Comparison of ENCODE assay signal across 8 cellular contexts in genomic region chr12:118377891-118378470, GRCh38. TPM values are rescaled to one million over a fixed set of nuclear protein-coding genes. Genes with fewer than 3 reads are reported as not detected.
DNase-seq lines count a peak whose midpoint lies in the region; ATAC-seq and TF ChIP-seq lines count a peak whose summit lies in the region.

No MANE protein-coding gene starts in this region.

- no peak for TF ChIP-seq POLR2A in esophagus muscularis mucosa (IDR thresholded peaks at IDR 0.05; ENCODE audit: low read depth)

- WGBS in esophagus muscularis mucosa, result 32% methylated on average over 8 of the region's 8 CpGs

- intact Hi-C loops in esophagus muscularis mucosa (cut with DNase I), result loop anchor here (2.0 to 5.0 kb wide), 2 partner anchors 195 to 256 kb away; no protein-coding TSS in a partner anchor

- peak; percentile 86 for DNase-seq in CD1c-positive myeloid dendritic cell (ENCODE audit: extremely low spot score)
- DNase-seq in HK-2 (ENCODE audit: unreplicated experiment), result peak; percentile 77
- DNase-seq in OCI-M2 (lab: John Stamatoyannopoulos, UW; ENCODE audit: unreplicated experiment), result peak; percentile 33
- DNase-seq in activated T-cell treated with anti-CD3 and anti-CD28 coated beads, Interleukin-2, amount 50 U/mL, for 24 hours, result peak; percentile 85
- DNase-seq in esophagus muscularis mucosa (ENCODE audit: extremely low spot score), result peak; percentile 92
- DNase-seq in naive thymus-derived CD8-positive, alpha-beta T cell, result peak; percentile 57 to 84 (median 76)
- DNase-seq in stimulated activated naive CD8-positive, alpha-beta T cell treated with anti-CD3 and anti-CD28 coated beads, Interleukin-15, Interleukin-2, amounts not matched to agents 100 U/mL and 50 U/mL, for 24 hours, result peak; percentile 76

- no peaks in the 10 kb centered on the region for H3K27me3 Mint-ChIP-seq in activated T-cell treated with anti-CD3 and anti-CD28 coated beads, Interleukin-2, amount 50 U/mL, for 24 hours
- H3K27me3 Mint-ChIP-seq in naive thymus-derived CD8-positive, alpha-beta T cell, result no peaks in the 10 kb centered on the region

- peak overlapping the region; percentile 94 to 100 (median 98) for H3K4me3 ChIP-seq in esophagus muscularis mucosa

- peaks cover 44% of the 10 kb centered on the region for H3K36me3 Mint-ChIP-seq in activated T-cell treated with anti-CD3 and anti-CD28 coated beads, Interleukin-2, amount 50 U/mL, for 24 hours (ENCODE audit: low read depth)
- H3K36me3 Mint-ChIP-seq in naive thymus-derived CD8-positive, alpha-beta T cell, result peaks cover 0 to 32% (median 7%) of the 10 kb centered on the region in 3 donors

- H3K4me1 Mint-ChIP-seq in activated T-cell treated with anti-CD3 and anti-CD28 coated beads, Interleukin-2, amount 50 U/mL, for 24 hours (ENCODE audit: low read depth), result peaks cover 40% of the 10 kb centered on the region
- H3K4me1 Mint-ChIP-seq in naive thymus-derived CD8-positive, alpha-beta T cell, result peaks cover 17 to 51% (median 34%) of the 10 kb centered on the region in 4 donors

- peak overlapping the region; percentile 88 to 96 (median 92) for H3K27ac ChIP-seq in esophagus muscularis mucosa (replicated peaks in 1 of 4)

- H3K27ac Mint-ChIP-seq in activated T-cell treated with anti-CD3 and anti-CD28 coated beads, Interleukin-2, amount 50 U/mL, for 24 hours, result peak overlapping the region; percentile 100
- peak overlapping the region; percentile 89 to 99 (median 97) for H3K27ac Mint-ChIP-seq in naive thymus-derived CD8-positive, alpha-beta T cell

- peaks cover 34 to 57% (median 44%) of the 10 kb centered on the region in 4 donors for H3K4me1 ChIP-seq in esophagus muscularis mucosa

- POLR2A ChIA-PET in naive thymus-derived CD8-positive, alpha-beta T cell (lab: Charles Lee), result interaction anchor here (0.9 to 3.1 kb wide), 2 partner anchors 20 to 238 kb away, joined by 3 to 46 read pairs; no protein-coding TSS in a partner anchor

- no peaks in the 10 kb centered on the region for H3K9me3 ChIP-seq in esophagus muscularis mucosa

- H3K36me3 ChIP-seq in esophagus muscularis mucosa, result peaks cover 23 to 45% (median 37%) of the 10 kb centered on the region in 4 donors

- no peak for TF ChIP-seq EP300 in esophagus muscularis mucosa (IDR thresholded peaks at IDR 0.05)

- peak in 1 of 2 donors; percentile 10 for ATAC-seq in naive thymus-derived CD8-positive, alpha-beta T cell
- ATAC-seq in stimulated activated naive CD8-positive, alpha-beta T cell treated with anti-CD3 and anti-CD28 coated beads, Interleukin-15, Interleukin-2, amounts not matched to agents 100 U/mL and 50 U/mL, for 24 hours, result no peak
- no peak for ATAC-seq in HG03521 (IDR thresholded peaks at IDR 0.05; ENCODE audit: unreplicated experiment)

- H3K9me3 Mint-ChIP-seq in activated T-cell treated with anti-CD3 and anti-CD28 coated beads, Interleukin-2, amount 50 U/mL, for 24 hours, result no peaks in the 10 kb centered on the region
- no peaks in the 10 kb centered on the region for H3K9me3 Mint-ChIP-seq in naive thymus-derived CD8-positive, alpha-beta T cell

- peaks cover 0 to 5% (median 0%) of the 10 kb centered on the region in 4 donors for H3K27me3 ChIP-seq in esophagus muscularis mucosa

- peak overlapping the region; percentile 92 for H3K4me3 Mint-ChIP-seq in activated T-cell treated with anti-CD3 and anti-CD28 coated beads, Interleukin-2, amount 50 U/mL, for 24 hours
- peak overlapping the region; percentile 90 to 98 (median 96) for H3K4me3 Mint-ChIP-seq in naive thymus-derived CD8-positive, alpha-beta T cell

- TF ChIP-seq CTCF in esophagus muscularis mucosa (IDR thresholded peaks at IDR 0.05), result peak; percentile 93 to 99 (median 98)

RNA-seq across cellular contexts. Expression of gene SUDS3, which starts 1.6 kb away (rescaled TPM):
- 10 to 100 TPM; 34.5 to 76.0 (median 62.7) TPM for total RNA-seq in esophagus muscularis mucosa
- total RNA-seq in naive thymus-derived CD8-positive, alpha-beta T cell, result 10 to 100 TPM; 29.8 to 31.7 TPM
- 10 to 100 TPM; 10.7 to 13.9 (median 13.7) TPM for polyA plus RNA-seq in naive thymus-derived CD8-positive, alpha-beta T cell

RNA-seq across cellular contexts. Expression of gene TAOK3, which starts 5.3 kb away (rescaled TPM):
- 10 to 100 TPM; 34.6 to 44.9 (median 39.6) TPM for total RNA-seq in esophagus muscularis mucosa
- 10 to 100 TPM; 71.7 to 75.5 TPM for total RNA-seq in naive thymus-derived CD8-positive, alpha-beta T cell
- 10 to 100 TPM; 71.6 to 86.4 (median 74.7) TPM for polyA plus RNA-seq in naive thymus-derived CD8-positive, alpha-beta T cell

Comparison
In these comparisons a context has a peak if more than half of its experiments do, and no peak if none do; other contexts are left out.
1. DNase-seq: peak in every context shown above with its lines; median percentile 92 in esophagus muscularis mucosa; 86 in CD1c-positive myeloid dendritic cell; 85 in activated T-cell treated with anti-CD3 and anti-CD28 coated beads, Interleukin-2, amount 50 U/mL, for 24 hours; 77 in HK-2; 76 in stimulated activated naive CD8-positive, alpha-beta T cell treated with anti-CD3 and anti-CD28 coated beads, Interleukin-15, Interleukin-2, amounts not matched to agents 100 U/mL and 50 U/mL, for 24 hours; 76 in naive thymus-derived CD8-positive, alpha-beta T cell; 33 in OCI-M2.